In the genomic region with DNA sequence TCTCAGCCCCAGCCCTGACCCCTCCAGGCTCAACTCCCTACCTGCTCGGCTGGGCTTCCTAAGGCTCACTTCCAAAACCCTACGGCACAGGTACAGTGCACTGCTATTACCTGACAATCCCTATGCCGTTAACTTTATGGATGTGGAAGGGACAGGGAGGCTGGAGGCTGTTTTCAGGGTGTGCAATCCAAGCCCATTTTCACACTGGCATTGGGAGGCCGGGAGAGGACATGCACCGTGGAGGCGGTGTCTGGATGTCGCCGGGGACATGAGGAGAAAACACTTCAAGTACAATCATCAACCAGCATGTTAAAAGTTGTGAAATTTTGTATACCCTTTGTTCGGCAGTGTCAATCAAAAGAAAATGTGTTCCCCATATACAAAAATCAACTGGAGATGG, we compare ENCODE assay signal across 18 cellular contexts.
DNase-seq lines count a peak whose midpoint lies in the region; ATAC-seq and TF ChIP-seq lines count a peak whose summit lies in the region.
"Had no signal": no experiment of that assay in that cellular context is flagged by ENCODE, and none has a peak within 500 bp of the region (broad histone marks: within the 10 kb centered on the region; RNA-seq: fewer than 3 reads in every experiment).

No MANE protein-coding gene starts in this region.

- H3K27ac ChIP-seq in aorta (ENCODE audit: low read depth in 1 of 2, low read length in 2 of 2), result no peak overlapping the region
- H3K27ac ChIP-seq: C4-2B had no signal

- peak; percentile 37 for DNase-seq in natural killer cell treated with Interleukin-12 subunit alpha and Interleukin-12 subunit beta and Interleukin-15 and Interleukin-18, amount 100 ng/mL, for 72 hours (ENCODE audit: low spot score)
- DNase-seq in natural killer cell (no peak), WTC11 (ENCODE audit: low spot score) (no peak), nephron progenitor cell (no peak), aorta (peak; percentile 11 to 53), middle frontal gyrus (ENCODE audit: extremely low spot score, low spot score) (no peak), SHP77 treated with DMSO at 0.1 percent for 48 hours (lab: John Stamatoyannopoulos, UW) (no peak), NCI-H2227 treated with DMSO at 0.1 percent for 48 hours (lab: John Stamatoyannopoulos, UW) (no peak)
- DNase-seq: 8988T; AML-193; CD4-positive, alpha-beta memory T cell; COR-L47; DMS153; DMS79 treated with DMSO at 0.1 percent for 48 hours; GDM1; GOT3; H9 had no signal

- peaks cover 0 to 2% of the 10 kb centered on the region in 2 donors for H3K4me1 ChIP-seq in aorta (ENCODE audit: control insufficient read depth in 1 of 2, insufficient read depth in 2 of 2, low read length in 2 of 2)

- H3K9me3 ChIP-seq in aorta (ENCODE audit: control insufficient read depth, low read length), result no peaks in the 10 kb centered on the region

- H3K4me1 Mint-ChIP-seq in natural killer cell treated with Interleukin-12 subunit alpha and Interleukin-12 subunit beta and Interleukin-15 and Interleukin-18, amount 100 ng/mL, for 72 hours (ENCODE audit: low read depth in 2 of 2), result peaks cover 0 to 7% of the 10 kb centered on the region in 2 donors
- H3K4me1 Mint-ChIP-seq in natural killer cell (peaks cover 0 to 10% of the 10 kb centered on the region in 2 donors), WTC11 (peaks cover 10% of the 10 kb centered on the region), nephron progenitor cell (peaks cover 65% of the 10 kb centered on the region)

- H3K4me3 ChIP-seq in aorta (ENCODE audit: low read length in 2 of 2), result no peak overlapping the region

- H3K27me3 Mint-ChIP-seq in natural killer cell treated with Interleukin-12 subunit alpha and Interleukin-12 subunit beta and Interleukin-15 and Interleukin-18, amount 100 ng/mL, for 72 hours, result no peaks in the 10 kb centered on the region
- H3K27me3 Mint-ChIP-seq in natural killer cell (ENCODE audit: low read depth in 2 of 2) (no peaks in the 10 kb centered on the region), WTC11 (ENCODE audit: low read depth) (no peaks in the 10 kb centered on the region), nephron progenitor cell (ENCODE audit: low read depth, poor library complexity) (no peaks in the 10 kb centered on the region)
- H3K27me3 Mint-ChIP-seq: CD4-positive, alpha-beta memory T cell had no signal

- no peak overlapping the region for H3K27ac Mint-ChIP-seq in natural killer cell treated with Interleukin-12 subunit alpha and Interleukin-12 subunit beta and Interleukin-15 and Interleukin-18, amount 100 ng/mL, for 72 hours
- H3K27ac Mint-ChIP-seq in natural killer cell (no peak overlapping the region), WTC11 (peak overlapping the region; percentile 4; the same call in 1 of the 2 replicates), nephron progenitor cell (peak overlapping the region; percentile 22)

- H3K4me3 Mint-ChIP-seq in natural killer cell treated with Interleukin-12 subunit alpha and Interleukin-12 subunit beta and Interleukin-15 and Interleukin-18, amount 100 ng/mL, for 72 hours, result no peak overlapping the region
- H3K4me3 Mint-ChIP-seq in natural killer cell (no peak overlapping the region), WTC11 (no peak overlapping the region), nephron progenitor cell (no peak overlapping the region)
- H3K4me3 Mint-ChIP-seq: CD4-positive, alpha-beta memory T cell; H9 had no signal

- CTCF ChIA-PET in WTC11 (lab: Charles Lee), result no interaction called here

- POLR2A ChIA-PET in WTC11 (lab: Charles Lee), result no interaction called here

- TF ChIP-seq CTCF in natural killer cell (IDR thresholded peaks at IDR 0.05), result no peak
- TF ChIP-seq CTCF in WTC11 (IDR thresholded peaks at IDR 0.05), result no peak
- TF ChIP-seq CTCF in nephron progenitor cell (IDR thresholded peaks at IDR 0.05), result no peak

- no peak for ATAC-seq in natural killer cell treated with Interleukin-12 subunit alpha and Interleukin-12 subunit beta and Interleukin-15 and Interleukin-18, amount 100 ng/mL, for 72 hours
- ATAC-seq in natural killer cell (no peak), WTC11 (no peak), aorta (ENCODE audit: low FRiP score) (no peak)

- 87 to 98% methylated on average over 9 of the region's 9 CpGs for WGBS in aorta, 2 donors

- H3K27me3 ChIP-seq in aorta (ENCODE audit: control insufficient read depth in 1 of 2, insufficient read depth in 2 of 2, low read length in 1 of 2), result no peaks in the 10 kb centered on the region

- no peaks in the 10 kb centered on the region for H3K36me3 Mint-ChIP-seq in natural killer cell treated with Interleukin-12 subunit alpha and Interleukin-12 subunit beta and Interleukin-15 and Interleukin-18, amount 100 ng/mL, for 72 hours
- H3K36me3 Mint-ChIP-seq in natural killer cell (no peaks in the 10 kb centered on the region), WTC11 (no peaks in the 10 kb centered on the region), nephron progenitor cell (ENCODE audit: low read depth) (peaks cover 29% of the 10 kb centered on the region)

- no peaks in the 10 kb centered on the region for H3K36me3 ChIP-seq in aorta (ENCODE audit: control insufficient read depth in 1 of 2, insufficient read depth in 2 of 2, low read length in 1 of 2)

- intact Hi-C loops in natural killer cell (cut with micrococcal nuclease) (no loop called here), aorta (cut with DNase I) (no loop called here)

- no peaks in the 10 kb centered on the region for H3K9me3 Mint-ChIP-seq in natural killer cell treated with Interleukin-12 subunit alpha and Interleukin-12 subunit beta and Interleukin-15 and Interleukin-18, amount 100 ng/mL, for 72 hours
- no peaks in the 10 kb centered on the region for H3K9me3 Mint-ChIP-seq in natural killer cell
- no peaks in the 10 kb centered on the region for H3K9me3 Mint-ChIP-seq in WTC11
- H3K9me3 Mint-ChIP-seq in nephron progenitor cell, result no peaks in the 10 kb centered on the region
- H3K9me3 Mint-ChIP-seq: H9 had no signal

TF ChIP-seq in WTC11, 78 proteins besides CTCF, POLR2A, EP300 and RAD21 (continues in another document):
- TF ChIP-seq JAZF1 (CRISPR knock-in tag; IDR thresholded peaks at IDR 0.05), result no peak
- TF ChIP-seq, protein P1, sequence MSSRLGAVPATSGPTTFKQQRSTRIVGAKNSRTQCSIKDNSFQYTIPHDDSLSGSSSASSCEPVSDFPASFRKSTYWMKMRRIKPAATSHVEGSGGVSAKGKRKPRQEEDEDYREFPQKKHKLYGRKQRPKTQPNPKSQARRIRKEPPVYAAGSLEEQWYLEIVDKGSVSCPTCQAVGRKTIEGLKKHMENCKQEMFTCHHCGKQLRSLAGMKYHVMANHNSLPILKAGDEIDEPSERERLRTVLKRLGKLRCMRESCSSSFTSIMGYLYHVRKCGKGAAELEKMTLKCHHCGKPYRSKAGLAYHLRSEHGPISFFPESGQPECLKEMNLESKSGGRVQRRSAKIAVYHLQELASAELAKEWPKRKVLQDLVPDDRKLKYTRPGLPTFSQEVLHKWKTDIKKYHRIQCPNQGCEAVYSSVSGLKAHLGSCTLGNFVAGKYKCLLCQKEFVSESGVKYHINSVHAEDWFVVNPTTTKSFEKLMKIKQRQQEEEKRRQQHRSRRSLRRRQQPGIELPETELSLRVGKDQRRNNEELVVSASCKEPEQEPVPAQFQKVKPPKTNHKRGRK (CRISPR knock-in tag; IDR thresholded peaks at IDR 0.05; ENCODE audit: borderline replicate concordance), result no peak
- no peak for TF ChIP-seq SMAD3 (CRISPR knock-in tag; IDR thresholded peaks at IDR 0.05; ENCODE audit: borderline replicate concordance)
- TF ChIP-seq TP53 (CRISPR knock-in tag; IDR thresholded peaks at IDR 0.05), result no peak
- TF ChIP-seq, protein P2, sequence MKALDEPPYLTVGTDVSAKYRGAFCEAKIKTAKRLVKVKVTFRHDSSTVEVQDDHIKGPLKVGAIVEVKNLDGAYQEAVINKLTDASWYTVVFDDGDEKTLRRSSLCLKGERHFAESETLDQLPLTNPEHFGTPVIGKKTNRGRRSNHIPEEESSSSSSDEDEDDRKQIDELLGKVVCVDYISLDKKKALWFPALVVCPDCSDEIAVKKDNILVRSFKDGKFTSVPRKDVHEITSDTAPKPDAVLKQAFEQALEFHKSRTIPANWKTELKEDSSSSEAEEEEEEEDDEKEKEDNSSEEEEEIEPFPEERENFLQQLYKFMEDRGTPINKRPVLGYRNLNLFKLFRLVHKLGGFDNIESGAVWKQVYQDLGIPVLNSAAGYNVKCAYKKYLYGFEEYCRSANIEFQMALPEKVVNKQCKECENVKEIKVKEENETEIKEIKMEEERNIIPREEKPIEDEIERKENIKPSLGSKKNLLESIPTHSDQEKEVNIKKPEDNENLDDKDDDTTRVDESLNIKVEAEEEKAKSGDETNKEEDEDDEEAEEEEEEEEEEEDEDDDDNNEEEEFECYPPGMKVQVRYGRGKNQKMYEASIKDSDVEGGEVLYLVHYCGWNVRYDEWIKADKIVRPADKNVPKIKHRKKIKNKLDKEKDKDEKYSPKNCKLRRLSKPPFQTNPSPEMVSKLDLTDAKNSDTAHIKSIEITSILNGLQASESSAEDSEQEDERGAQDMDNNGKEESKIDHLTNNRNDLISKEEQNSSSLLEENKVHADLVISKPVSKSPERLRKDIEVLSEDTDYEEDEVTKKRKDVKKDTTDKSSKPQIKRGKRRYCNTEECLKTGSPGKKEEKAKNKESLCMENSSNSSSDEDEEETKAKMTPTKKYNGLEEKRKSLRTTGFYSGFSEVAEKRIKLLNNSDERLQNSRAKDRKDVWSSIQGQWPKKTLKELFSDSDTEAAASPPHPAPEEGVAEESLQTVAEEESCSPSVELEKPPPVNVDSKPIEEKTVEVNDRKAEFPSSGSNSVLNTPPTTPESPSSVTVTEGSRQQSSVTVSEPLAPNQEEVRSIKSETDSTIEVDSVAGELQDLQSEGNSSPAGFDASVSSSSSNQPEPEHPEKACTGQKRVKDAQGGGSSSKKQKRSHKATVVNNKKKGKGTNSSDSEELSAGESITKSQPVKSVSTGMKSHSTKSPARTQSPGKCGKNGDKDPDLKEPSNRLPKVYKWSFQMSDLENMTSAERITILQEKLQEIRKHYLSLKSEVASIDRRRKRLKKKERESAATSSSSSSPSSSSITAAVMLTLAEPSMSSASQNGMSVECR (CRISPR knock-in tag; IDR thresholded peaks at IDR 0.05; ENCODE audit: borderline replicate concordance), result no peak
- TF ChIP-seq FOXK1 (CRISPR knock-in tag; IDR thresholded peaks at IDR 0.05), result no peak
- TF ChIP-seq CREB1 (CRISPR knock-in tag; IDR thresholded peaks at IDR 0.05), result no peak
- TF ChIP-seq, protein P3, sequence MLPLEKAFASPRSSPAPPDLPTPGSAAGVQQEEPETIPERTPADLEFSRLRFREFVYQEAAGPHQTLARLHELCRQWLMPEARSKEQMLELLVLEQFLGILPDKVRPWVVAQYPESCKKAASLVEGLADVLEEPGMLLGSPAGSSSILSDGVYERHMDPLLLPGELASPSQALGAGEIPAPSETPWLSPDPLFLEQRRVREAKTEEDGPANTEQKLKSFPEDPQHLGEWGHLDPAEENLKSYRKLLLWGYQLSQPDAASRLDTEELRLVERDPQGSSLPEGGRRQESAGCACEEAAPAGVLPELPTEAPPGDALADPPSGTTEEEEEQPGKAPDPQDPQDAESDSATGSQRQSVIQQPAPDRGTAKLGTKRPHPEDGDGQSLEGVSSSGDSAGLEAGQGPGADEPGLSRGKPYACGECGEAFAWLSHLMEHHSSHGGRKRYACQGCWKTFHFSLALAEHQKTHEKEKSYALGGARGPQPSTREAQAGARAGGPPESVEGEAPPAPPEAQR (CRISPR knock-in tag; IDR thresholded peaks at IDR 0.05), result no peak

Comparison
In these comparisons a context has a peak if more than half of its experiments do, and no peak if none do; other contexts are left out.
1. DNase-seq: peak in natural killer cell treated with Interleukin-12 subunit alpha and Interleukin-12 subunit beta and Interleukin-15 and Interleukin-18, amount 100 ng/mL, for 72 hours (single experiment) and aorta (2 of 2); none in natural killer cell (single experiment), WTC11 (single experiment), nephron progenitor cell (single experiment), middle frontal gyrus (single experiment), SHP77 treated with DMSO at 0.1 percent for 48 hours (single experiment) and NCI-H2227 treated with DMSO at 0.1 percent for 48 hours (single experiment).
2. H3K27ac Mint-ChIP-seq: peak in WTC11 (single experiment) and nephron progenitor cell (single experiment); none in natural killer cell treated with Interleukin-12 subunit alpha and Interleukin-12 subunit beta and Interleukin-15 and Interleukin-18, amount 100 ng/mL, for 72 hours (0 of 2) and natural killer cell (0 of 2).